Comparison of ENCODE assay signal across 8 cellular contexts in genomic region chrX:15471016-15471415, GRCh38. TPM values are rescaled to one million over a fixed set of nuclear protein-coding genes. Genes with fewer than 3 reads are reported as not detected.
DNase-seq lines count a peak whose midpoint lies in the region; ATAC-seq, FAIRE-seq and TF ChIP-seq lines count a peak whose summit lies in the region.

No MANE protein-coding gene starts in this region.

- no peaks in the 10 kb centered on the region for H3K4me1 Mint-ChIP-seq in activated naive CD4-positive, alpha-beta T cell treated with anti-CD3 and anti-CD28 coated beads for 36 hours (ENCODE audit: low read depth)

- H3K27ac ChIP-seq in RWPE2 (ENCODE audit: poor library complexity, severe bottlenecking), result no peak overlapping the region

- DNase-seq in CD1c-positive myeloid dendritic cell (ENCODE audit: extremely low spot score), result peak; percentile 71
- peak; percentile 45 for DNase-seq in HTR-8/SVneo (ENCODE audit: insufficient read length, low spot score)
- DNase-seq in RWPE2 (ENCODE audit: low spot score), result no peak
- DNase-seq in activated naive CD4-positive, alpha-beta T cell treated with anti-CD3 and anti-CD28 coated beads for 36 hours, result peak; percentile 71
- DNase-seq in glomerular endothelial cell (ENCODE audit: extremely low read depth, low read depth, low spot score), result peak; percentile 63
- peak in 8 of 10 donors; percentile 39 to 90 (median 56) for DNase-seq in posterior cingulate gyrus

- H3K36me3 Mint-ChIP-seq in activated naive CD4-positive, alpha-beta T cell treated with anti-CD3 and anti-CD28 coated beads for 36 hours (ENCODE audit: low read depth), result no peaks in the 10 kb centered on the region

- no peak overlapping the region for H3K4me3 Mint-ChIP-seq in activated naive CD4-positive, alpha-beta T cell treated with anti-CD3 and anti-CD28 coated beads for 36 hours

- no peaks in the 10 kb centered on the region for H3K36me3 ChIP-seq in RWPE2 (ENCODE audit: low read depth)

- intact Hi-C loops in activated naive CD4-positive, alpha-beta T cell treated with anti-CD3 and anti-CD28 coated beads for 36 hours (cut with micrococcal nuclease), result loop anchor here (1.0 kb wide), 3 partner anchors 22 to 94 kb away; partner anchors contain the start of gene PIR
- intact Hi-C loops in posterior cingulate gyrus (cut with DNase I), result loop anchor here (1.0 kb wide), 1 partner anchor 94 kb away; no protein-coding TSS in a partner anchor

- H3K4me1 ChIP-seq in RWPE2 (ENCODE audit: insufficient read depth, poor library complexity, severe bottlenecking), result peaks cover 12% of the 10 kb centered on the region

- ATAC-seq in GM19372 (IDR thresholded peaks at IDR 0.05; ENCODE audit: low read depth, unreplicated experiment), result peak; percentile 68
- peak; percentile 77 for ATAC-seq in RWPE2 (ENCODE audit: low read depth)
- no peak for ATAC-seq in GM18519 (IDR thresholded peaks at IDR 0.05; ENCODE audit: low FRiP score, unreplicated experiment)

- H3K9me3 ChIP-seq in RWPE2 (ENCODE audit: severe bottlenecking), result no peaks in the 10 kb centered on the region

- no peaks in the 10 kb centered on the region for H3K27me3 ChIP-seq in RWPE2 (ENCODE audit: insufficient read depth, poor library complexity, severe bottlenecking)

- no peak overlapping the region for H3K27ac Mint-ChIP-seq in activated naive CD4-positive, alpha-beta T cell treated with anti-CD3 and anti-CD28 coated beads for 36 hours

- CTCF ChIA-PET in activated naive CD4-positive, alpha-beta T cell treated with anti-CD3 and anti-CD28 coated beads for 36 hours (lab: Charles Lee), result interaction anchor here (0.6 to 1.5 kb wide), 7 partner anchors 9 to 288 kb away, joined by 3 to 5 read pairs (median 3); partner anchors contain the start of gene PIR

- H3K27me3 Mint-ChIP-seq in activated naive CD4-positive, alpha-beta T cell treated with anti-CD3 and anti-CD28 coated beads for 36 hours (ENCODE audit: low read depth), result peaks cover 4% of the 10 kb centered on the region

- peak; percentile 70 for FAIRE-seq in HTR-8/SVneo (lab: Jason Lieb, UNC)

- H3K4me3 ChIP-seq in RWPE2 (ENCODE audit: severe bottlenecking), result no peak overlapping the region

- peak; percentile 76 for TF ChIP-seq CTCF in RWPE2 (IDR thresholded peaks at IDR 0.05; ENCODE audit: poor library complexity, severe bottlenecking)

- no peaks in the 10 kb centered on the region for H3K9me3 Mint-ChIP-seq in activated naive CD4-positive, alpha-beta T cell treated with anti-CD3 and anti-CD28 coated beads for 36 hours

RNA-seq across cellular contexts. Expression of gene PIR, which starts 22.1 kb away (rescaled TPM):
- total RNA-seq in activated naive CD4-positive, alpha-beta T cell treated with anti-CD3 and anti-CD28 coated beads for 36 hours, result 1 to 10 TPM; 6.2 to 9.2 TPM
- 47.3 and 66.4 TPM in 2 replicates for total RNA-seq in glomerular endothelial cell

RNA-seq across cellular contexts. Expression of gene BMX, which starts 29.6 kb away (rescaled TPM):
- total RNA-seq in activated naive CD4-positive, alpha-beta T cell treated with anti-CD3 and anti-CD28 coated beads for 36 hours, result not detected
- total RNA-seq in glomerular endothelial cell, result 3.3 and 24.9 TPM in 2 replicates
